Comparison of ENCODE assay signal across 1 cellular context in the genomic region with DNA sequence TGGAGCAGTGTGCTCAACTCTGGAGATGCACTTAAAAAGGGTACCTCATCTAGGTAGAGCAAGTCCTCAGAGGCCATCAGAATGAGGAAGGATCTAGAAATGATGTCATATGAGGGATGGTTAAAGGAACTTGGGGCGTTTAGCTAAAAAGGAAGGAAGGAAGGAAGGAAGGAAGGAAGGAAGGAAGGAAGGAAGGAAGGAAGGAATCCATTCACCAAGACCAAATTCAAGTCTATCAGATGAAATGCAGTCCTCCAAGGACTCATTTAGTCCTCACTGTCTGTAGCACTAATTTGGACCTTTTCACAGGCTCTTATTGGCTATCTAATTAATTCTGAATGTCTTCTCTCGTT.
A peak's percentile ranks its signal among the peaks of the same experiment; 100 is the strongest.
TF ChIP-seq lines count a peak whose summit lies in the region.

No MANE protein-coding gene starts in this region.

TF ChIP-seq in GM12878, 131 proteins besides CTCF, POLR2A, EP300 and RAD21 (continued from another document):
- TF ChIP-seq, protein P1, sequence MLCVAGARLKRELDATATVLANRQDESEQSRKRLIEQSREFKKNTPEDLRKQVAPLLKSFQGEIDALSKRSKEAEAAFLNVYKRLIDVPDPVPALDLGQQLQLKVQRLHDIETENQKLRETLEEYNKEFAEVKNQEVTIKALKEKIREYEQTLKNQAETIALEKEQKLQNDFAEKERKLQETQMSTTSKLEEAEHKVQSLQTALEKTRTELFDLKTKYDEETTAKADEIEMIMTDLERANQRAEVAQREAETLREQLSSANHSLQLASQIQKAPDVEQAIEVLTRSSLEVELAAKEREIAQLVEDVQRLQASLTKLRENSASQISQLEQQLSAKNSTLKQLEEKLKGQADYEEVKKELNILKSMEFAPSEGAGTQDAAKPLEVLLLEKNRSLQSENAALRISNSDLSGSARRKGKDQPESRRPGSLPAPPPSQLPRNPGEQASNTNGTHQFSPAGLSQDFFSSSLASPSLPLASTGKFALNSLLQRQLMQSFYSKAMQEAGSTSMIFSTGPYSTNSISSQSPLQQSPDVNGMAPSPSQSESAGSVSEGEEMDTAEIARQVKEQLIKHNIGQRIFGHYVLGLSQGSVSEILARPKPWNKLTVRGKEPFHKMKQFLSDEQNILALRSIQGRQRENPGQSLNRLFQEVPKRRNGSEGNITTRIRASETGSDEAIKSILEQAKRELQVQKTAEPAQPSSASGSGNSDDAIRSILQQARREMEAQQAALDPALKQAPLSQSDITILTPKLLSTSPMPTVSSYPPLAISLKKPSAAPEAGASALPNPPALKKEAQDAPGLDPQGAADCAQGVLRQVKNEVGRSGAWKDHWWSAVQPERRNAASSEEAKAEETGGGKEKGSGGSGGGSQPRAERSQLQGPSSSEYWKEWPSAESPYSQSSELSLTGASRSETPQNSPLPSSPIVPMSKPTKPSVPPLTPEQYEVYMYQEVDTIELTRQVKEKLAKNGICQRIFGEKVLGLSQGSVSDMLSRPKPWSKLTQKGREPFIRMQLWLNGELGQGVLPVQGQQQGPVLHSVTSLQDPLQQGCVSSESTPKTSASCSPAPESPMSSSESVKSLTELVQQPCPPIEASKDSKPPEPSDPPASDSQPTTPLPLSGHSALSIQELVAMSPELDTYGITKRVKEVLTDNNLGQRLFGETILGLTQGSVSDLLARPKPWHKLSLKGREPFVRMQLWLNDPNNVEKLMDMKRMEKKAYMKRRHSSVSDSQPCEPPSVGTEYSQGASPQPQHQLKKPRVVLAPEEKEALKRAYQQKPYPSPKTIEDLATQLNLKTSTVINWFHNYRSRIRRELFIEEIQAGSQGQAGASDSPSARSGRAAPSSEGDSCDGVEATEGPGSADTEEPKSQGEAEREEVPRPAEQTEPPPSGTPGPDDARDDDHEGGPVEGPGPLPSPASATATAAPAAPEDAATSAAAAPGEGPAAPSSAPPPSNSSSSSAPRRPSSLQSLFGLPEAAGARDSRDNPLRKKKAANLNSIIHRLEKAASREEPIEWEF (IDR thresholded peaks at IDR 0.05; ENCODE audit: insufficient replicate concordance, low read depth, low read length), result no peak
- TF ChIP-seq YBX1 (IDR thresholded peaks at IDR 0.05), result no peak
- TF ChIP-seq, protein P2, sequence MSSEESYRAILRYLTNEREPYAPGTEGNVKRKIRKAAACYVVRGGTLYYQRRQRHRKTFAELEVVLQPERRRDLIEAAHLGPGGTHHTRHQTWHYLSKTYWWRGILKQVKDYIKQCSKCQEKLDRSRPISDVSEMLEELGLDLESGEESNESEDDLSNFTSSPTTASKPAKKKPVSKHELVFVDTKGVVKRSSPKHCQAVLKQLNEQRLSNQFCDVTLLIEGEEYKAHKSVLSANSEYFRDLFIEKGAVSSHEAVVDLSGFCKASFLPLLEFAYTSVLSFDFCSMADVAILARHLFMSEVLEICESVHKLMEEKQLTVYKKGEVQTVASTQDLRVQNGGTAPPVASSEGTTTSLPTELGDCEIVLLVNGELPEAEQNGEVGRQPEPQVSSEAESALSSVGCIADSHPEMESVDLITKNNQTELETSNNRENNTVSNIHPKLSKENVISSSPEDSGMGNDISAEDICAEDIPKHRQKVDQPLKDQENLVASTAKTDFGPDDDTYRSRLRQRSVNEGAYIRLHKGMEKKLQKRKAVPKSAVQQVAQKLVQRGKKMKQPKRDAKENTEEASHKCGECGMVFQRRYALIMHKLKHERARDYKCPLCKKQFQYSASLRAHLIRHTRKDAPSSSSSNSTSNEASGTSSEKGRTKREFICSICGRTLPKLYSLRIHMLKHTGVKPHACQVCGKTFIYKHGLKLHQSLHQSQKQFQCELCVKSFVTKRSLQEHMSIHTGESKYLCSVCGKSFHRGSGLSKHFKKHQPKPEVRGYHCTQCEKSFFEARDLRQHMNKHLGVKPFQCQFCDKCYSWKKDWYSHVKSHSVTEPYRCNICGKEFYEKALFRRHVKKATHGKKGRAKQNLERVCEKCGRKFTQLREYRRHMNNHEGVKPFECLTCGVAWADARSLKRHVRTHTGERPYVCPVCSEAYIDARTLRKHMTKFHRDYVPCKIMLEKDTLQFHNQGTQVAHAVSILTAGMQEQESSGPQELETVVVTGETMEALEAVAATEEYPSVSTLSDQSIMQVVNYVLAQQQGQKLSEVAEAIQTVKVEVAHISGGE (CRISPR knock-in tag; IDR thresholded peaks at IDR 0.05), result no peak
- no peak for TF ChIP-seq YY1 (IDR thresholded peaks at IDR 0.05; ENCODE audit: low read depth, low read length)
- TF ChIP-seq NBN (IDR thresholded peaks at IDR 0.05), result 0 out of 2 replicates have a peak, but pooled peaks have one; percentile 26
- TF ChIP-seq NRF1 (conservative IDR thresholded peaks at IDR 0.05; ENCODE audit: low read depth, low read length), result no peak
- TF ChIP-seq, protein P3, sequence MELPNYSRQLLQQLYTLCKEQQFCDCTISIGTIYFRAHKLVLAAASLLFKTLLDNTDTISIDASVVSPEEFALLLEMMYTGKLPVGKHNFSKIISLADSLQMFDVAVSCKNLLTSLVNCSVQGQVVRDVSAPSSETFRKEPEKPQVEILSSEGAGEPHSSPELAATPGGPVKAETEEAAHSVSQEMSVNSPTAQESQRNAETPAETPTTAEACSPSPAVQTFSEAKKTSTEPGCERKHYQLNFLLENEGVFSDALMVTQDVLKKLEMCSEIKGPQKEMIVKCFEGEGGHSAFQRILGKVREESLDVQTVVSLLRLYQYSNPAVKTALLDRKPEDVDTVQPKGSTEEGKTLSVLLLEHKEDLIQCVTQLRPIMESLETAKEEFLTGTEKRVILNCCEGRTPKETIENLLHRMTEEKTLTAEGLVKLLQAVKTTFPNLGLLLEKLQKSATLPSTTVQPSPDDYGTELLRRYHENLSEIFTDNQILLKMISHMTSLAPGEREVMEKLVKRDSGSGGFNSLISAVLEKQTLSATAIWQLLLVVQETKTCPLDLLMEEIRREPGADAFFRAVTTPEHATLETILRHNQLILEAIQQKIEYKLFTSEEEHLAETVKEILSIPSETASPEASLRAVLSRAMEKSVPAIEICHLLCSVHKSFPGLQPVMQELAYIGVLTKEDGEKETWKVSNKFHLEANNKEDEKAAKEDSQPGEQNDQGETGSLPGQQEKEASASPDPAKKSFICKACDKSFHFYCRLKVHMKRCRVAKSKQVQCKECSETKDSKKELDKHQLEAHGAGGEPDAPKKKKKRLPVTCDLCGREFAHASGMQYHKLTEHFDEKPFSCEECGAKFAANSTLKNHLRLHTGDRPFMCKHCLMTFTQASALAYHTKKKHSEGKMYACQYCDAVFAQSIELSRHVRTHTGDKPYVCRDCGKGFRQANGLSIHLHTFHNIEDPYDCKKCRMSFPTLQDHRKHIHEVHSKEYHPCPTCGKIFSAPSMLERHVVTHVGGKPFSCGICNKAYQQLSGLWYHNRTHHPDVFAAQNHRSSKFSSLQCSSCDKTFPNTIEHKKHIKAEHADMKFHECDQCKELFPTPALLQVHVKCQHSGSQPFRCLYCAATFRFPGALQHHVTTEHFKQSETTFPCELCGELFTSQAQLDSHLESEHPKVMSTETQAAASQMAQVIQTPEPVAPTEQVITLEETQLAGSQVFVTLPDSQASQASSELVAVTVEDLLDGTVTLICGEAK (IDR thresholded peaks at IDR 0.05; ENCODE audit: borderline replicate concordance), result no peak
- TF ChIP-seq IKZF1 (conservative IDR thresholded peaks at IDR 0.05), result 0 out of 2 replicates have a peak, but pooled peaks have one; percentile 5
- TF ChIP-seq ATF7 (IDR thresholded peaks at IDR 0.05; ENCODE audit: low read depth), result peak; percentile 97
- TF ChIP-seq SIX5 (IDR thresholded peaks at IDR 0.05; ENCODE audit: low read depth, low read length, severe bottlenecking), result no peak
- TF ChIP-seq, protein P4, sequence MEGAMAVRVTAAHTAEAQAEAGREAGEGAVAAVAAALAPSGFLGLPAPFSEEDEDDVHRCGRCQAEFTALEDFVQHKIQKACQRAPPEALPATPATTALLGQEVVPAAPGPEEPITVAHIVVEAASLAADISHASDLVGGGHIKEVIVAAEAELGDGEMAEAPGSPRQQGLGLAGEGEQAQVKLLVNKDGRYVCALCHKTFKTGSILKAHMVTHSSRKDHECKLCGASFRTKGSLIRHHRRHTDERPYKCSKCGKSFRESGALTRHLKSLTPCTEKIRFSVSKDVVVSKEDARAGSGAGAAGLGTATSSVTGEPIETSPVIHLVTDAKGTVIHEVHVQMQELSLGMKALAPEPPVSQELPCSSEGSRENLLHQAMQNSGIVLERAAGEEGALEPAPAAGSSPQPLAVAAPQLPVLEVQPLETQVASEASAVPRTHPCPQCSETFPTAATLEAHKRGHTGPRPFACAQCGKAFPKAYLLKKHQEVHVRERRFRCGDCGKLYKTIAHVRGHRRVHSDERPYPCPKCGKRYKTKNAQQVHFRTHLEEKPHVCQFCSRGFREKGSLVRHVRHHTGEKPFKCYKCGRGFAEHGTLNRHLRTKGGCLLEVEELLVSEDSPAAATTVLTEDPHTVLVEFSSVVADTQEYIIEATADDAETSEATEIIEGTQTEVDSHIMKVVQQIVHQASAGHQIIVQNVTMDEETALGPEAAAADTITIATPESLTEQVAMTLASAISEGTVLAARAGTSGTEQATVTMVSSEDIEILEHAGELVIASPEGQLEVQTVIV (IDR thresholded peaks at IDR 0.05; ENCODE audit: borderline replicate concordance, partially characterized antibody), result no peak
- no peak for TF ChIP-seq POLR2AphosphoS2 (IDR thresholded peaks at IDR 0.05; ENCODE audit: low read depth, low read length)
